In genomic region chr11:92376680-92377079, GRCh38 we compare ENCODE assay signal across 2 cellular contexts.
TF ChIP-seq lines count a peak whose summit lies in the region.

No MANE protein-coding gene starts in this region.

TF ChIP-seq in A549, 52 proteins besides CTCF, POLR2A, EP300 and RAD21:
- peak; percentile 57 for TF ChIP-seq MAFK (IDR thresholded peaks at IDR 0.05; ENCODE audit: partially characterized antibody)
- TF ChIP-seq, protein P1, sequence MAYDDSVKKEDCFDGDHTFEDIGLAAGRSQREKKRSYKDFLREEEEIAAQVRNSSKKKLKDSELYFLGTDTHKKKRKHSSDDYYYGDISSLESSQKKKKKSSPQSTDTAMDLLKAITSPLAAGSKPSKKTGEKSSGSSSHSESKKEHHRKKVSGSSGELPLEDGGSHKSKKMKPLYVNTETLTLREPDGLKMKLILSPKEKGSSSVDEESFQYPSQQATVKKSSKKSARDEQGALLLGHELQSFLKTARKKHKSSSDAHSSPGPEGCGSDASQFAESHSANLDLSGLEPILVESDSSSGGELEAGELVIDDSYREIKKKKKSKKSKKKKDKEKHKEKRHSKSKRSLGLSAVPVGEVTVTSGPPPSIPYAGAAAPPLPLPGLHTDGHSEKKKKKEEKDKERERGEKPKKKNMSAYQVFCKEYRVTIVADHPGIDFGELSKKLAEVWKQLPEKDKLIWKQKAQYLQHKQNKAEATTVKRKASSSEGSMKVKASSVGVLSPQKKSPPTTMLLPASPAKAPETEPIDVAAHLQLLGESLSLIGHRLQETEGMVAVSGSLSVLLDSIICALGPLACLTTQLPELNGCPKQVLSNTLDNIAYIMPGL (CRISPR knock-in tag; IDR thresholded peaks at IDR 0.05; ENCODE audit: borderline replicate concordance), result no peak

TF ChIP-seq in IMR-90, 13 proteins besides CTCF, POLR2A, EP300 and RAD21 (continued from another document):
- no peak for TF ChIP-seq MAZ (IDR thresholded peaks at IDR 0.05; ENCODE audit: borderline replicate concordance, low read depth, low read length)
TF ChIP-seq in IMR-90: peak in this region for 1.
